1 cellular context compared by ENCODE assay signal in the genomic region with DNA sequence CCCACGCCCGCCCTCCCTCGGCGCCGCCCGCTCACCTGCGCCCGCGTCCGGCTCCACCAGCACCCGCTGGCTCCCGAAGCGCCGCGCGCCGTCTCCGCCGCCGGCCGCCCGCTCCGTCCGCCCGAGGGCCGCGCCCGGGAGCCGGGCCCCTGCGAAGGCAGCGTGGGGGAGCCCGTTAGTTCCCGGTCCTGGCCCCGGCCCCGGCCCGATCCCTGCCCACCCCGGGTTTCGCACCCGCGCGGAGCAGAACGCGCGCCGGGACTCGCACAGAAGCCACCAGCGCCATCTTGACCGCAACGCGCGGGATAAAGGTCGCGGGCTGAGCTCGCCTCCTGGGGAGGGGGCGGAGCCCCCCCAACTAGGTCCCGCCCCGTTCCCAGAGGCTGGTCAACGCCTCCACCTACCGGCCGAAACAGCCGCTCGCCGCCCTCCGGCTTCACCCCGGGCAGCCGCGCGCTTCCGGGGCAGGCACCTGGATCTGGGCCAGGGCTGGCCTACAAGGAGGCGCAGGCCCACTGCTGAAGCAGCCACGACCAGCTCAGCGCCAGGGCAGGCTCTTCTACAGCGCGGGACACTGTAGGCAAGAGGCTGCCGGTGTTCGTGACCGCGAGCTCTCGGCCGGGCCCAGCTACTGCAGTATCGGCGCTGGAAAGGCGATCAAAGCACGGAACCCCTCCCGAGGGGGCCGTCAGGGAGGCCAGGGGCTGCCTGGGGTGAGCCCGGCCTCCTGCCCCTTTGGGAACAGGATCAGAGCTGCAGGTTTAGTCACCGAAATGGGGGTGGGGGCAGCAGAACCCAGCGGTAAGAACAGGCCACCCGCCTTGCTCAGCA.
A peak's percentile ranks its signal among the peaks of the same experiment; 100 is the strongest.
TF ChIP-seq lines count a peak whose summit lies in the region.

A gene with protein sequence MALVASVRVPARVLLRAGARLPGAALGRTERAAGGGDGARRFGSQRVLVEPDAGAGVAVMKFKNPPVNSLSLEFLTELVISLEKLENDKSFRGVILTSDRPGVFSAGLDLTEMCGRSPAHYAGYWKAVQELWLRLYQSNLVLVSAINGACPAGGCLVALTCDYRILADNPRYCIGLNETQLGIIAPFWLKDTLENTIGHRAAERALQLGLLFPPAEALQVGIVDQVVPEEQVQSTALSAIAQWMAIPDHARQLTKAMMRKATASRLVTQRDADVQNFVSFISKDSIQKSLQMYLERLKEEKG (minus strand): TSS at position 307 of the 831 bp plus-strand sequence. CDS start 21 bp downstream, at position 286.

TF ChIP-seq in HepG2, 621 proteins besides CTCF, POLR2A, EP300 and RAD21 (continued from another document and continues in another):
- TF ChIP-seq, protein P1, sequence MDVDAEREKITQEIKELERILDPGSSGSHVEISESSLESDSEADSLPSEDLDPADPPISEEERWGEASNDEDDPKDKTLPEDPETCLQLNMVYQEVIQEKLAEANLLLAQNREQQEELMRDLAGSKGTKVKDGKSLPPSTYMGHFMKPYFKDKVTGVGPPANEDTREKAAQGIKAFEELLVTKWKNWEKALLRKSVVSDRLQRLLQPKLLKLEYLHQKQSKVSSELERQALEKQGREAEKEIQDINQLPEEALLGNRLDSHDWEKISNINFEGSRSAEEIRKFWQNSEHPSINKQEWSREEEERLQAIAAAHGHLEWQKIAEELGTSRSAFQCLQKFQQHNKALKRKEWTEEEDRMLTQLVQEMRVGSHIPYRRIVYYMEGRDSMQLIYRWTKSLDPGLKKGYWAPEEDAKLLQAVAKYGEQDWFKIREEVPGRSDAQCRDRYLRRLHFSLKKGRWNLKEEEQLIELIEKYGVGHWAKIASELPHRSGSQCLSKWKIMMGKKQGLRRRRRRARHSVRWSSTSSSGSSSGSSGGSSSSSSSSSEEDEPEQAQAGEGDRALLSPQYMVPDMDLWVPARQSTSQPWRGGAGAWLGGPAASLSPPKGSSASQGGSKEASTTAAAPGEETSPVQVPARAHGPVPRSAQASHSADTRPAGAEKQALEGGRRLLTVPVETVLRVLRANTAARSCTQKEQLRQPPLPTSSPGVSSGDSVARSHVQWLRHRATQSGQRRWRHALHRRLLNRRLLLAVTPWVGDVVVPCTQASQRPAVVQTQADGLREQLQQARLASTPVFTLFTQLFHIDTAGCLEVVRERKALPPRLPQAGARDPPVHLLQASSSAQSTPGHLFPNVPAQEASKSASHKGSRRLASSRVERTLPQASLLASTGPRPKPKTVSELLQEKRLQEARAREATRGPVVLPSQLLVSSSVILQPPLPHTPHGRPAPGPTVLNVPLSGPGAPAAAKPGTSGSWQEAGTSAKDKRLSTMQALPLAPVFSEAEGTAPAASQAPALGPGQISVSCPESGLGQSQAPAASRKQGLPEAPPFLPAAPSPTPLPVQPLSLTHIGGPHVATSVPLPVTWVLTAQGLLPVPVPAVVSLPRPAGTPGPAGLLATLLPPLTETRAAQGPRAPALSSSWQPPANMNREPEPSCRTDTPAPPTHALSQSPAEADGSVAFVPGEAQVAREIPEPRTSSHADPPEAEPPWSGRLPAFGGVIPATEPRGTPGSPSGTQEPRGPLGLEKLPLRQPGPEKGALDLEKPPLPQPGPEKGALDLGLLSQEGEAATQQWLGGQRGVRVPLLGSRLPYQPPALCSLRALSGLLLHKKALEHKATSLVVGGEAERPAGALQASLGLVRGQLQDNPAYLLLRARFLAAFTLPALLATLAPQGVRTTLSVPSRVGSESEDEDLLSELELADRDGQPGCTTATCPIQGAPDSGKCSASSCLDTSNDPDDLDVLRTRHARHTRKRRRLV (CRISPR knock-in tag; IDR thresholded peaks at IDR 0.05), result no peak
- TF ChIP-seq, protein P2, sequence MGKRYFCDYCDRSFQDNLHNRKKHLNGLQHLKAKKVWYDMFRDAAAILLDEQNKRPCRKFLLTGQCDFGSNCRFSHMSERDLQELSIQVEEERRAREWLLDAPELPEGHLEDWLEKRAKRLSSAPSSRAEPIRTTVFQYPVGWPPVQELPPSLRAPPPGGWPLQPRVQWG (CRISPR knock-in tag; IDR thresholded peaks at IDR 0.05; ENCODE audit: borderline replicate concordance, low read depth), result no peak
- TF ChIP-seq, protein P3, sequence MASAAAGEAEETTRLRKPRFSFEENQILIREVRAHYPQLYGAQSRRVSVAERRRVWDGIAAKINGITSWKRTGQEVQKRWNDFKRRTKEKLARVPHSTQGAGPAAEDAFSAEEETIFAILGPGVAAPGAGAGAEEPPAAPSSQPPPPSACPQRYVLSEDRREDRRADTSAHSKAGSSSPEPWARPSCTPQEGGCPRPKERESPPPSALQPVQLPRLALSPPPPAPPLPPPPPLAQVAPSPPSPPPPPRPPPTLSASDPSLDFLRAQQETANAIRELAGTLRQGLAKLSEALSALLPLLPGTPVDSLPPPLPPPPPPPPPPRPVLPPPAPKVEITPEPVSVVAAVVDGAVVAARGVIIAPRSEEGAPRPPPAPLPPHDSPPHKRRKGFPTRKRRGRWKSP (CRISPR knock-in tag; IDR thresholded peaks at IDR 0.05), result peak; percentile 59; the same call in 1 of the 2 replicates
- peak; percentile 49 for TF ChIP-seq ZNF746 (CRISPR knock-in tag; IDR thresholded peaks at IDR 0.05)
- no peak for TF ChIP-seq EHMT2 (IDR thresholded peaks at IDR 0.05; ENCODE audit: borderline replicate concordance, low read depth, low read length)
- TF ChIP-seq ZFP36L2 (CRISPR knock-in tag; IDR thresholded peaks at IDR 0.05), result no peak
- no peak for TF ChIP-seq ZNF207 (IDR thresholded peaks at IDR 0.05; ENCODE audit: borderline replicate concordance)
- TF ChIP-seq HOXA3 (CRISPR knock-in tag; IDR thresholded peaks at IDR 0.05), result peak; percentile 84
- no peak; the same call in 1 of the 2 replicates for TF ChIP-seq ZNF136 (CRISPR knock-in tag; IDR thresholded peaks at IDR 0.05; ENCODE audit: low read depth)
- TF ChIP-seq MED1 (CRISPR knock-in tag; IDR thresholded peaks at IDR 0.05), result peak; percentile 87
- peak; percentile 96 for TF ChIP-seq ZFY (CRISPR knock-in tag; IDR thresholded peaks at IDR 0.05)
- TF ChIP-seq, protein P4, sequence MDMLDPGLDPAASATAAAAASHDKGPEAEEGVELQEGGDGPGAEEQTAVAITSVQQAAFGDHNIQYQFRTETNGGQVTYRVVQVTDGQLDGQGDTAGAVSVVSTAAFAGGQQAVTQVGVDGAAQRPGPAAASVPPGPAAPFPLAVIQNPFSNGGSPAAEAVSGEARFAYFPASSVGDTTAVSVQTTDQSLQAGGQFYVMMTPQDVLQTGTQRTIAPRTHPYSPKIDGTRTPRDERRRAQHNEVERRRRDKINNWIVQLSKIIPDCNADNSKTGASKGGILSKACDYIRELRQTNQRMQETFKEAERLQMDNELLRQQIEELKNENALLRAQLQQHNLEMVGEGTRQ (IDR thresholded peaks at IDR 0.05; ENCODE audit: low read depth, low read length), result no peak
- TF ChIP-seq, protein P4 (CRISPR knock-in tag; IDR thresholded peaks at IDR 0.05; ENCODE audit: borderline replicate concordance), result no peak; the same call in 1 of the 2 replicates
- TF ChIP-seq, protein P5, sequence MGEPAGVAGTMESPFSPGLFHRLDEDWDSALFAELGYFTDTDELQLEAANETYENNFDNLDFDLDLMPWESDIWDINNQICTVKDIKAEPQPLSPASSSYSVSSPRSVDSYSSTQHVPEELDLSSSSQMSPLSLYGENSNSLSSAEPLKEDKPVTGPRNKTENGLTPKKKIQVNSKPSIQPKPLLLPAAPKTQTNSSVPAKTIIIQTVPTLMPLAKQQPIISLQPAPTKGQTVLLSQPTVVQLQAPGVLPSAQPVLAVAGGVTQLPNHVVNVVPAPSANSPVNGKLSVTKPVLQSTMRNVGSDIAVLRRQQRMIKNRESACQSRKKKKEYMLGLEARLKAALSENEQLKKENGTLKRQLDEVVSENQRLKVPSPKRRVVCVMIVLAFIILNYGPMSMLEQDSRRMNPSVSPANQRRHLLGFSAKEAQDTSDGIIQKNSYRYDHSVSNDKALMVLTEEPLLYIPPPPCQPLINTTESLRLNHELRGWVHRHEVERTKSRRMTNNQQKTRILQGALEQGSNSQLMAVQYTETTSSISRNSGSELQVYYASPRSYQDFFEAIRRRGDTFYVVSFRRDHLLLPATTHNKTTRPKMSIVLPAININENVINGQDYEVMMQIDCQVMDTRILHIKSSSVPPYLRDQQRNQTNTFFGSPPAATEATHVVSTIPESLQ (CRISPR knock-in tag; conservative IDR thresholded peaks at IDR 0.05), result no peak
- TF ChIP-seq ELF3 (CRISPR knock-in tag; IDR thresholded peaks at IDR 0.05), result peak; percentile 88
- peak; percentile 35; the same call in 1 of the 2 replicates for TF ChIP-seq RCOR2 (CRISPR knock-in tag; IDR thresholded peaks at IDR 0.05)
- no peak for TF ChIP-seq EZH2 (conservative IDR thresholded peaks at IDR 0.05; ENCODE audit: low read depth, low read length)
- no peak for TF ChIP-seq JUND (CRISPR knock-in tag; IDR thresholded peaks at IDR 0.05)
- TF ChIP-seq ZNF781 (CRISPR knock-in tag; IDR thresholded peaks at IDR 0.05; ENCODE audit: borderline replicate concordance, not compliant biosample characterization), result peak; percentile 85
- peak; percentile 81 for TF ChIP-seq KAT8 (CRISPR knock-in tag; IDR thresholded peaks at IDR 0.05)
- TF ChIP-seq, protein P6, sequence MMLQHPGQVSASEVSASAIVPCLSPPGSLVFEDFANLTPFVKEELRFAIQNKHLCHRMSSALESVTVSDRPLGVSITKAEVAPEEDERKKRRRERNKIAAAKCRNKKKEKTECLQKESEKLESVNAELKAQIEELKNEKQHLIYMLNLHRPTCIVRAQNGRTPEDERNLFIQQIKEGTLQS (CRISPR knock-in tag; IDR thresholded peaks at IDR 0.05), result no peak
- no peak for TF ChIP-seq SOX6 (IDR thresholded peaks at IDR 0.05)
- TF ChIP-seq SOX6 (CRISPR knock-in tag; IDR thresholded peaks at IDR 0.05), result peak; percentile 81
- no peak for TF ChIP-seq SRSF4 (IDR thresholded peaks at IDR 0.05; ENCODE audit: low read depth, low read length, poor library complexity, severe bottlenecking)
- TF ChIP-seq GATAD2A (CRISPR knock-in tag; IDR thresholded peaks at IDR 0.05), result peak; percentile 72
- TF ChIP-seq, protein P7, sequence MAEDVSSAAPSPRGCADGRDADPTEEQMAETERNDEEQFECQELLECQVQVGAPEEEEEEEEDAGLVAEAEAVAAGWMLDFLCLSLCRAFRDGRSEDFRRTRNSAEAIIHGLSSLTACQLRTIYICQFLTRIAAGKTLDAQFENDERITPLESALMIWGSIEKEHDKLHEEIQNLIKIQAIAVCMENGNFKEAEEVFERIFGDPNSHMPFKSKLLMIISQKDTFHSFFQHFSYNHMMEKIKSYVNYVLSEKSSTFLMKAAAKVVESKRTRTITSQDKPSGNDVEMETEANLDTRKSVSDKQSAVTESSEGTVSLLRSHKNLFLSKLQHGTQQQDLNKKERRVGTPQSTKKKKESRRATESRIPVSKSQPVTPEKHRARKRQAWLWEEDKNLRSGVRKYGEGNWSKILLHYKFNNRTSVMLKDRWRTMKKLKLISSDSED (CRISPR knock-in tag; IDR thresholded peaks at IDR 0.05), result no peak
- TF ChIP-seq ZMYM2 (CRISPR knock-in tag; IDR thresholded peaks at IDR 0.05), result peak; percentile 66; the same call in 1 of the 2 replicates
- TF ChIP-seq, protein P8, sequence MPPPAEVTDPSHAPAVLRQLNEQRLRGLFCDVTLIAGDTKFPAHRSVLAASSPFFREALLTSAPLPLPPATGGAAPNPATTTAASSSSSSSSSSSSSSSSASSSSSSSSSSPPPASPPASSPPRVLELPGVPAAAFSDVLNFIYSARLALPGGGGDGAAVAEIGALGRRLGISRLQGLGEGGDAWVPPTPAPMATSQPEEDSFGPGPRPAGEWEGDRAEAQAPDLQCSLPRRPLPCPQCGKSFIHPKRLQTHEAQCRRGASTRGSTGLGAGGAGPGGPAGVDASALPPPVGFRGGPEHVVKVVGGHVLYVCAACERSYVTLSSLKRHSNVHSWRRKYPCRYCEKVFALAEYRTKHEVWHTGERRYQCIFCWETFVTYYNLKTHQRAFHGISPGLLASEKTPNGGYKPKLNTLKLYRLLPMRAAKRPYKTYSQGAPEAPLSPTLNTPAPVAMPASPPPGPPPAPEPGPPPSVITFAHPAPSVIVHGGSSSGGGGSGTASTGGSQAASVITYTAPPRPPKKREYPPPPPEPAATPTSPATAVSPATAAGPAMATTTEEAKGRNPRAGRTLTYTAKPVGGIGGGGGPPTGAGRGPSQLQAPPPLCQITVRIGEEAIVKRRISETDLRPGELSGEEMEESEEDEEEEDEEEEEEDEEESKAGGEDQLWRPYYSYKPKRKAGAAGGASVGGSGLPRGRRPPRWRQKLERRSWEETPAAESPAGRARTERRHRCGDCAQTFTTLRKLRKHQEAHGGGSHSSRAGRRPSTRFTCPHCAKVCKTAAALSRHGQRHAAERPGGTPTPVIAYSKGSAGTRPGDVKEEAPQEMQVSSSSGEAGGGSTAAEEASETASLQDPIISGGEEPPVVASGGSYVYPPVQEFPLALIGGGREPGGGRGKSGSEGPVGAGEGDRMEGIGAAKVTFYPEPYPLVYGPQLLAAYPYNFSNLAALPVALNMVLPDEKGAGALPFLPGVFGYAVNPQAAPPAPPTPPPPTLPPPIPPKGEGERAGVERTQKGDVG (CRISPR knock-in tag; IDR thresholded peaks at IDR 0.05; ENCODE audit: borderline replicate concordance), result peak; percentile 78
- TF ChIP-seq KMT2A (CRISPR knock-in tag; IDR thresholded peaks at IDR 0.05), result peak; percentile 86
- TF ChIP-seq CHCHD3 (CRISPR knock-in tag; IDR thresholded peaks at IDR 0.05), result no peak
- TF ChIP-seq, protein P9, sequence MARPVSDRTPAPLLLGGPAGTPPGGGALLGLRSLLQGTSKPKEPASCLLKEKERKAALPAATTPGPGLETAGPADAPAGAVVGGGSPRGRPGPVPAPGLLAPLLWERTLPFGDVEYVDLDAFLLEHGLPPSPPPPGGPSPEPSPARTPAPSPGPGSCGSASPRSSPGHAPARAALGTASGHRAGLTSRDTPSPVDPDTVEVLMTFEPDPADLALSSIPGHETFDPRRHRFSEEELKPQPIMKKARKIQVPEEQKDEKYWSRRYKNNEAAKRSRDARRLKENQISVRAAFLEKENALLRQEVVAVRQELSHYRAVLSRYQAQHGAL (CRISPR knock-in tag; IDR thresholded peaks at IDR 0.05; ENCODE audit: not compliant biosample characterization), result peak; percentile 28
- TF ChIP-seq, protein P10, sequence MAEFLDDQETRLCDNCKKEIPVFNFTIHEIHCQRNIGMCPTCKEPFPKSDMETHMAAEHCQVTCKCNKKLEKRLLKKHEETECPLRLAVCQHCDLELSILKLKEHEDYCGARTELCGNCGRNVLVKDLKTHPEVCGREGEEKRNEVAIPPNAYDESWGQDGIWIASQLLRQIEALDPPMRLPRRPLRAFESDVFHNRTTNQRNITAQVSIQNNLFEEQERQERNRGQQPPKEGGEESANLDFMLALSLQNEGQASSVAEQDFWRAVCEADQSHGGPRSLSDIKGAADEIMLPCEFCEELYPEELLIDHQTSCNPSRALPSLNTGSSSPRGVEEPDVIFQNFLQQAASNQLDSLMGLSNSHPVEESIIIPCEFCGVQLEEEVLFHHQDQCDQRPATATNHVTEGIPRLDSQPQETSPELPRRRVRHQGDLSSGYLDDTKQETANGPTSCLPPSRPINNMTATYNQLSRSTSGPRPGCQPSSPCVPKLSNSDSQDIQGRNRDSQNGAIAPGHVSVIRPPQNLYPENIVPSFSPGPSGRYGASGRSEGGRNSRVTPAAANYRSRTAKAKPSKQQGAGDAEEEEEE (CRISPR knock-in tag; IDR thresholded peaks at IDR 0.05; ENCODE audit: borderline replicate concordance), result no peak
